In genomic region chr1:154192476-154192875, GRCh38 we compare ENCODE assay signal across 21 cellular contexts. TPM values are rescaled to one million over a fixed set of nuclear protein-coding genes. Genes with fewer than 3 reads are reported as not detected.
A peak's percentile ranks its signal among the peaks of the same experiment; 100 is the strongest.
DNase-seq lines count a peak whose midpoint lies in the region; ATAC-seq and TF ChIP-seq lines count a peak whose summit lies in the region.
"Had no signal": no experiment of that assay in that cellular context is flagged by ENCODE, and none has a peak within 500 bp of the region (broad histone marks: within the 10 kb centered on the region; RNA-seq: fewer than 3 reads in every experiment).

No MANE protein-coding gene starts in this region.

- POLR2A ChIA-PET in CD8-positive, alpha-beta T cell (lab: Charles Lee): interaction anchor here (0.7 kb wide), 1 partner anchor 28 kb away, joined by 4 read pairs; the partner anchor contains the start of gene UBAP2L

- H3K27ac Mint-ChIP-seq in CD8-positive, alpha-beta T cell: no peak overlapping the region
- H3K27ac Mint-ChIP-seq: CD4-positive, alpha-beta T cell had no signal

- no peaks in the 10 kb centered on the region for H3K9me3 Mint-ChIP-seq in CD8-positive, alpha-beta T cell
- H3K9me3 Mint-ChIP-seq: CD4-positive, alpha-beta T cell had no signal

- H3K36me3 Mint-ChIP-seq in CD8-positive, alpha-beta T cell: no peaks in the 10 kb centered on the region

- H3K27me3 ChIP-seq in right atrium auricular region (no peaks in the 10 kb centered on the region), iPS-20b (ENCODE audit: insufficient read depth, low read length) (peaks cover 10% of the 10 kb centered on the region; the same call in 1 of the 2 replicates), psoas muscle (ENCODE audit: insufficient read depth in 3 of 3, low read length in 2 of 3) (no peaks in the 10 kb centered on the region), breast epithelium (no peaks in the 10 kb centered on the region)
- no peaks in the 10 kb centered on the region for H3K27me3 ChIP-seq in CD8-positive, alpha-beta T cell (ENCODE audit: insufficient read depth, low read length)

- peaks cover 12% of the 10 kb centered on the region for H3K27me3 Mint-ChIP-seq in CD8-positive, alpha-beta T cell (ENCODE audit: low read depth)

- intact Hi-C loops in cardiac septum (cut with DNase I): no loop called here
- intact Hi-C loops in psoas muscle (cut with DNase I): no loop called here
- intact Hi-C loops in breast epithelium (cut with DNase I; ENCODE audit: low total_unique reads): no loop called here
- intact Hi-C loops in CD8-positive, alpha-beta T cell (cut with DNase I, micrococcal nuclease): no loop called here

- H3K27ac ChIP-seq in right atrium auricular region (peak overlapping the region; percentile 51 to 90), iPS-20b (ENCODE audit: low read length) (no peak overlapping the region), psoas muscle (peak overlapping the region; percentile 89), breast epithelium (peak overlapping the region in 1 of 2 donors; percentile 50)
- H3K27ac ChIP-seq in CD8-positive, alpha-beta T cell (ENCODE audit: low read depth, low read length): no peak overlapping the region
- H3K27ac ChIP-seq: 22Rv1, PC-9, RWPE1 had no signal

- no peak for TF ChIP-seq POLR2A in breast epithelium (IDR thresholded peaks at IDR 0.05)

- H3K4me3 Mint-ChIP-seq in CD8-positive, alpha-beta T cell: no peak overlapping the region
- H3K4me3 Mint-ChIP-seq: CD4-positive, alpha-beta T cell had no signal

- H3K9ac ChIP-seq in iPS-20b (ENCODE audit: low read depth, low read length): peak overlapping the region; percentile 40; the same call in 1 of the 2 replicates

- H3K4me3 ChIP-seq in right atrium auricular region: no peak overlapping the region
- no peak overlapping the region for H3K4me3 ChIP-seq in iPS-20b (ENCODE audit: low read length)
- H3K4me3 ChIP-seq in psoas muscle: peak overlapping the region; percentile 65
- H3K4me3 ChIP-seq in breast epithelium: no peak overlapping the region
- no peak overlapping the region for H3K4me3 ChIP-seq in CD8-positive, alpha-beta T cell (ENCODE audit: low read depth, low read length)
- H3K4me3 ChIP-seq: GM12878, PC-9 had no signal

- TF ChIP-seq CTCF in right atrium auricular region (IDR thresholded peaks at IDR 0.05): no peak
- TF ChIP-seq CTCF in psoas muscle (IDR thresholded peaks at IDR 0.05): no peak
- TF ChIP-seq CTCF in breast epithelium (IDR thresholded peaks at IDR 0.05): no peak
- no peak for TF ChIP-seq CTCF in CD8-positive, alpha-beta T cell (IDR thresholded peaks at IDR 0.05)

- DNase-seq in right atrium auricular region (ENCODE audit: low spot score): no peak
- no peak for DNase-seq in cardiac septum (ENCODE audit: low spot score)
- no peak for DNase-seq in psoas muscle
- DNase-seq in breast epithelium (ENCODE audit: low spot score in 2 of 2): no peak
- no peak for DNase-seq in CD8-positive, alpha-beta T cell
- DNase-seq in NCI-H510A (lab: John Stamatoyannopoulos, UW): no peak
- DNase-seq in GM19240 (ENCODE audit: insufficient read length, low spot score): no peak
- DNase-seq: Calu3; CD4-positive, alpha-beta T cell; DMS53; EL; GOT3; NCI-H187 treated with DMSO at 0.1 percent for 48 hours; NCI-H226; NCI-H524 treated with DMSO at 0.1 percent for 48 hours; PC-9 had no signal

- H3K4me1 ChIP-seq in right atrium auricular region: peaks cover 0 to 23% of the 10 kb centered on the region in 2 donors
- H3K4me1 ChIP-seq in iPS-20b (ENCODE audit: insufficient read depth, low read length): peaks cover 8% of the 10 kb centered on the region; the same call in 1 of the 2 replicates
- peaks cover 15% of the 10 kb centered on the region for H3K4me1 ChIP-seq in psoas muscle
- H3K4me1 ChIP-seq in breast epithelium: no peaks in the 10 kb centered on the region
- no peaks in the 10 kb centered on the region for H3K4me1 ChIP-seq in CD8-positive, alpha-beta T cell (ENCODE audit: insufficient read depth, low read length)

- H3K9me3 ChIP-seq in right atrium auricular region: no peaks in the 10 kb centered on the region
- H3K9me3 ChIP-seq in iPS-20b (ENCODE audit: insufficient read depth, low read depth, low read length): no peaks in the 10 kb centered on the region
- H3K9me3 ChIP-seq in psoas muscle: no peaks in the 10 kb centered on the region
- no peaks in the 10 kb centered on the region for H3K9me3 ChIP-seq in breast epithelium
- no peaks in the 10 kb centered on the region for H3K9me3 ChIP-seq in CD8-positive, alpha-beta T cell (ENCODE audit: low read length)

- H3K36me3 ChIP-seq in right atrium auricular region (peaks cover 20% of the 10 kb centered on the region), iPS-20b (ENCODE audit: insufficient read depth, low read depth, low read length) (no peaks in the 10 kb centered on the region), psoas muscle (ENCODE audit: insufficient read depth in 1 of 2, low read depth in 1 of 2) (peaks cover 0 to under 1% of the 10 kb centered on the region in 2 donors), breast epithelium (no peaks in the 10 kb centered on the region)
- no peaks in the 10 kb centered on the region for H3K36me3 ChIP-seq in CD8-positive, alpha-beta T cell (ENCODE audit: insufficient read depth, low read length)

- peak in 1 of 4 donors; percentile 12 for ATAC-seq in psoas muscle
- ATAC-seq in CD8-positive, alpha-beta T cell: no peak

- no peaks in the 10 kb centered on the region for H3K4me1 Mint-ChIP-seq in CD8-positive, alpha-beta T cell (ENCODE audit: low read depth)

- 8 to 15% (median 10%) methylated on average over 3 of the region's 3 CpGs for WGBS in psoas muscle, 3 donors

- CTCF ChIA-PET in CD8-positive, alpha-beta T cell (lab: Charles Lee): interaction anchor here (0.8 to 3.8 kb wide), 6 partner anchors 12 to 354 kb away, joined by 3 to 9 read pairs (median 3); no protein-coding TSS in a partner anchor

RNA-seq across cellular contexts. Expression of gene TPM3, which starts 0.6 kb away (rescaled TPM):
- total RNA-seq in right atrium auricular region (100 to 1,000 TPM; 469 to 975 TPM), cardiac septum (364 TPM), psoas muscle (1,000 to 10,000 TPM; 2,192 to 3,898 (median 3,031) TPM), breast epithelium (100 to 1,000 TPM; 236 to 302 (median 245) TPM)
- 1,000 to 10,000 TPM; 1,778 to 2,728 (median 2,516) TPM for polyA plus RNA-seq in psoas muscle
- 100 to 1,000 TPM; 341 to 347 TPM for total RNA-seq in CD8-positive, alpha-beta T cell

RNA-seq across cellular contexts. Expression of gene CFAP141, which starts 13.7 kb away (rescaled TPM):
- total RNA-seq in right atrium auricular region (not detected), cardiac septum (not detected), psoas muscle (not detected), breast epithelium (not detected)
- not detected for polyA plus RNA-seq in psoas muscle
- not detected for total RNA-seq in CD8-positive, alpha-beta T cell
- total RNA-seq: Calu3; CD4-positive, alpha-beta T cell; GM12878; M059J; PC-9 had no signal
- polyA plus RNA-seq: GM12878 had no signal

RNA-seq across cellular contexts. Expression of gene UBAP2L, which starts 28.3 kb away (rescaled TPM):
- total RNA-seq in right atrium auricular region (10 to 100 TPM; 48.9 to 58.6 TPM), cardiac septum (111 TPM), psoas muscle (100 to 1,000 TPM in 1 of 4 donors, 10 to 100 TPM in 3; 83.9 to 121 (median 87.5) TPM), breast epithelium (10 to 100 TPM; 64.8 to 79.3 (median 70.1) TPM)
- 10 to 100 TPM; 45.8 to 92.0 (median 81.9) TPM for polyA plus RNA-seq in psoas muscle
- total RNA-seq in CD8-positive, alpha-beta T cell: 100 to 1,000 TPM; 212 to 226 TPM

RNA-seq across cellular contexts. Expression of gene NUP210L, which starts 37.6 kb away (rescaled TPM):
- under 1 TPM in 1 of 2 donors, not detected in 1; 0.28 TPM for total RNA-seq in right atrium auricular region
- 0.48 TPM for total RNA-seq in cardiac septum
- 1 to 10 TPM in 1 of 4 donors, under 1 TPM in 3; 0.05 to 3.0 (median 0.26) TPM for total RNA-seq in psoas muscle
- polyA plus RNA-seq in psoas muscle: under 1 TPM in 1 of 3 donors, not detected in 2; 0.01 TPM
- total RNA-seq in breast epithelium: under 1 TPM in 1 of 3 donors, not detected in 2; under 0.01 TPM
- under 1 TPM in 1 of 2 experiments, not detected in 1; 0.17 TPM for total RNA-seq in CD8-positive, alpha-beta T cell
- total RNA-seq: GM12878, M059J, PC-9 had no signal

Comparison
In these comparisons a context has a peak if more than half of its experiments do, and no peak if none do; other contexts are left out.
1. H3K27ac ChIP-seq: peak in right atrium auricular region (2 of 2) and psoas muscle (single experiment); none in iPS-20b (single experiment) and CD8-positive, alpha-beta T cell (single experiment).